ENCODE assay signal across 11 cellular contexts in genomic region chr11:10454506-10454901, GRCh38. TPM values are rescaled to one million over a fixed set of nuclear protein-coding genes. Genes with fewer than 3 reads are reported as not detected.
DNase-seq lines count a peak whose midpoint lies in the region; ATAC-seq, FAIRE-seq and TF ChIP-seq lines count a peak whose summit lies in the region.
"Had no signal": no experiment of that assay in that cellular context is flagged by ENCODE, and none has a peak within 500 bp of the region (broad histone marks: within the 10 kb centered on the region; RNA-seq: fewer than 3 reads in every experiment).

No MANE protein-coding gene starts in this region.

- peaks cover 18% of the 10 kb centered on the region for H3K27me3 Mint-ChIP-seq in T-helper 1 cell treated with Interleukin-12 subunit alpha and Interleukin-12 subunit beta and Interleukin-4 antibody, amounts not matched to agents 30 μg/mL and 1 μg/mL, for 36 hours (ENCODE audit: low read depth)
- H3K27me3 Mint-ChIP-seq in mesothelial cell of epicardium (ENCODE audit: low read depth), result peaks cover 28% of the 10 kb centered on the region

- ATAC-seq in RWPE2 (ENCODE audit: low read depth) (no peak), HG03196 (IDR thresholded peaks at IDR 0.05; ENCODE audit: unreplicated experiment) (no peak)
- ATAC-seq: left lobe of liver had no signal

- 76% methylated on average over 3 of the region's 3 CpGs for WGBS in smooth muscle cell (ENCODE audit: low lambda C conversion rate)

- no peak overlapping the region for H2AFZ ChIP-seq in smooth muscle cell (ENCODE audit: low read depth)

- H3K4me3 ChIP-seq in RWPE2 (ENCODE audit: severe bottlenecking) (no peak overlapping the region), smooth muscle cell (no peak overlapping the region)
- H3K4me3 ChIP-seq: HAP-1 had no signal

- no peak for FAIRE-seq in D721Med (lab: Jason Lieb, UNC)

- H4K20me1 ChIP-seq in smooth muscle cell (ENCODE audit: low read depth), result no peaks in the 10 kb centered on the region

- no peak for TF ChIP-seq CTCF in RWPE2 (IDR thresholded peaks at IDR 0.05; ENCODE audit: poor library complexity, severe bottlenecking)
- no peak for TF ChIP-seq CTCF in smooth muscle cell (IDR thresholded peaks at IDR 0.05; ENCODE audit: borderline replicate concordance, insufficient read depth, poor library complexity, severe bottlenecking)
- no peak for TF ChIP-seq CTCF in D721Med (IDR thresholded peaks at IDR 0.05; ENCODE audit: insufficient read depth, missing control alignments)
- no peak for TF ChIP-seq CTCF in mesothelial cell of epicardium (IDR thresholded peaks at IDR 0.05; ENCODE audit: unreplicated experiment)

- no peaks in the 10 kb centered on the region for H3K79me2 ChIP-seq in smooth muscle cell (ENCODE audit: low read depth)

- peak overlapping the region; percentile 65 for H3K27ac Mint-ChIP-seq in T-helper 1 cell treated with Interleukin-12 subunit alpha and Interleukin-12 subunit beta and Interleukin-4 antibody, amounts not matched to agents 30 μg/mL and 1 μg/mL, for 36 hours
- no peak overlapping the region for H3K27ac Mint-ChIP-seq in mesothelial cell of epicardium

- H3K27ac ChIP-seq in RWPE2 (ENCODE audit: poor library complexity, severe bottlenecking) (peak overlapping the region; percentile 92), epithelial cell of prostate (peak overlapping the region; percentile 99), smooth muscle cell (ENCODE audit: low read depth) (peak overlapping the region; percentile 93)

- no peak overlapping the region for H3K9ac ChIP-seq in smooth muscle cell (ENCODE audit: low read depth)

- H3K27me3 ChIP-seq in RWPE2 (ENCODE audit: insufficient read depth, poor library complexity, severe bottlenecking), result no peaks in the 10 kb centered on the region
- peaks cover 27% of the 10 kb centered on the region for H3K27me3 ChIP-seq in smooth muscle cell (ENCODE audit: low read depth)
- H3K27me3 ChIP-seq: SJSA1 had no signal

- peaks cover 12% of the 10 kb centered on the region for H3F3A ChIP-seq in smooth muscle cell (ENCODE audit: low read depth)

- no peaks in the 10 kb centered on the region for H3K9me3 ChIP-seq in RWPE2 (ENCODE audit: severe bottlenecking)
- H3K9me3 ChIP-seq in smooth muscle cell (replicated peaks; ENCODE audit: low read depth), result no peaks in the 10 kb centered on the region
- H3K9me3 ChIP-seq: HAP-1, SJSA1 had no signal

- no peak overlapping the region for H3K4me3 Mint-ChIP-seq in T-helper 1 cell treated with Interleukin-12 subunit alpha and Interleukin-12 subunit beta and Interleukin-4 antibody, amounts not matched to agents 30 μg/mL and 1 μg/mL, for 36 hours
- H3K4me3 Mint-ChIP-seq in mesothelial cell of epicardium, result no peak overlapping the region

- H3K4me1 ChIP-seq in RWPE2 (ENCODE audit: insufficient read depth, poor library complexity, severe bottlenecking) (peaks cover 19% of the 10 kb centered on the region), smooth muscle cell (ENCODE audit: low read depth) (peaks cover 18% of the 10 kb centered on the region)
- H3K4me1 ChIP-seq: HAP-1 had no signal

- peaks cover 66% of the 10 kb centered on the region for H3K4me1 Mint-ChIP-seq in T-helper 1 cell treated with Interleukin-12 subunit alpha and Interleukin-12 subunit beta and Interleukin-4 antibody, amounts not matched to agents 30 μg/mL and 1 μg/mL, for 36 hours (ENCODE audit: low read depth)
- peaks cover 38% of the 10 kb centered on the region for H3K4me1 Mint-ChIP-seq in mesothelial cell of epicardium

- DNase-seq in T-helper 1 cell (no peak), RWPE2 (ENCODE audit: low spot score) (no peak), epithelial cell of prostate (ENCODE audit: low read depth, low spot score) (no peak), smooth muscle cell (lab: John Stamatoyannopoulos, UW; ENCODE audit: unreplicated experiment) (no peak), D721Med (ENCODE audit: insufficient read length, low spot score) (no peak), mesothelial cell of epicardium (ENCODE audit: low spot score in 2 of 2, unreplicated experiment in 2 of 2) (no peak)

- H3K9me3 Mint-ChIP-seq in T-helper 1 cell treated with Interleukin-12 subunit alpha and Interleukin-12 subunit beta and Interleukin-4 antibody, amounts not matched to agents 30 μg/mL and 1 μg/mL, for 36 hours, result no peaks in the 10 kb centered on the region
- no peaks in the 10 kb centered on the region for H3K9me3 Mint-ChIP-seq in mesothelial cell of epicardium

- peaks cover 6% of the 10 kb centered on the region for H3K36me3 Mint-ChIP-seq in T-helper 1 cell treated with Interleukin-12 subunit alpha and Interleukin-12 subunit beta and Interleukin-4 antibody, amounts not matched to agents 30 μg/mL and 1 μg/mL, for 36 hours (ENCODE audit: low read depth)
- H3K36me3 Mint-ChIP-seq in mesothelial cell of epicardium, result no peaks in the 10 kb centered on the region

- H3K4me2 ChIP-seq in smooth muscle cell, result no peak overlapping the region

- H3K36me3 ChIP-seq in RWPE2 (ENCODE audit: low read depth), result no peaks in the 10 kb centered on the region; the same call in 1 of the 2 replicates
- H3K36me3 ChIP-seq in smooth muscle cell (ENCODE audit: low read depth), result no peaks in the 10 kb centered on the region
- H3K36me3 ChIP-seq: HAP-1, SJSA1 had no signal

RNA-seq across cellular contexts. Expression of gene AMPD3, which starts 0.6 kb away (rescaled TPM):
- total RNA-seq in smooth muscle cell (3.6 and 3.9 TPM in 2 replicates), mesothelial cell of epicardium (6.8 to 7.5 TPM (median 7.5 TPM) in 3 replicates)
- polyA plus RNA-seq in smooth muscle cell, result 0.67 and 2.1 TPM in 2 replicates
